Comparison of ENCODE assay signal across 1 cellular context in the genomic region with DNA sequence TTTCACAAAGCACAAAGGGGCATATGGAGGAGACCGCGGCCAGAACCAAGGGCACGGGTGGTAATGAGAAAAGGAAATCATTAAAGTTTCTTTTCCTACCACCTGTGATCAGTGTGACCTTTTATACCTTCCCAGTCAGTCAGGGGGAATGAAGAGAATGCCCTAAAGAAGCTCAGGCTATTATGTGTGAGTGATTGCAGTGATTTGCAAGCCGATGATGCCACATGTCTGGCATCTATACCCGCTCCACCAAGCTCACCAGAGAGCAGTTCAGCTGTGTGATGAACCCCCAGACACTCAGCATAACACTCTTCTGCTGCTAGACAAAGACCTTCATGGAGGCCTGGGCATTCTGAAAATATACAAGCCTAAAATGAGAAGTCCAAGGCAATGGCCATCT.
TF ChIP-seq lines count a peak whose summit lies in the region.

No MANE protein-coding gene starts in this region.

TF ChIP-seq in SK-N-SH, 30 proteins besides CTCF, POLR2A, EP300 and RAD21 (continued from another document):
- TF ChIP-seq TAF1 (IDR thresholded peaks at IDR 0.05; ENCODE audit: borderline replicate concordance, low read depth, low read length) (no peak), RXRA (IDR thresholded peaks at IDR 0.05; ENCODE audit: borderline replicate concordance, low read depth) (no peak), POLR2AphosphoS5 (IDR thresholded peaks at IDR 0.05; ENCODE audit: low read depth, low read length) (no peak), JUND (IDR thresholded peaks at IDR 0.05) (no peak), ZBTB33 (IDR thresholded peaks at IDR 0.05; ENCODE audit: borderline replicate concordance, low read depth) (no peak), CHD2 (IDR thresholded peaks at IDR 0.05; ENCODE audit: low read length, partially characterized antibody) (no peak), EZH2phosphoT487 (IDR thresholded peaks at IDR 0.05; ENCODE audit: borderline replicate concordance, low read depth) (no peak), RCOR1 (IDR thresholded peaks at IDR 0.05; ENCODE audit: low read length) (no peak), SIN3A (IDR thresholded peaks at IDR 0.05; ENCODE audit: borderline replicate concordance, low read depth, low read length) (no peak), FOSL2 (IDR thresholded peaks at IDR 0.05; ENCODE audit: borderline replicate concordance, low read depth) (no peak), GABPA (IDR thresholded peaks at IDR 0.05; ENCODE audit: low read depth) (no peak), RFX5 (IDR thresholded peaks at IDR 0.05; ENCODE audit: low read length) (no peak), IRF3 (IDR thresholded peaks at IDR 0.05; ENCODE audit: low read depth, low read length) (no peak), ELF1 (IDR thresholded peaks at IDR 0.05) (no peak)
TF ChIP-seq in SK-N-SH: peak in this region for 0.
